In genomic region chr1:24697460-24698009, GRCh38 we compare ENCODE assay signal across 6 cellular contexts. TPM values are rescaled to one million over a fixed set of nuclear protein-coding genes. Genes with fewer than 3 reads are reported as not detected.
A peak's percentile ranks its signal among the peaks of the same experiment; 100 is the strongest.
DNase-seq lines count a peak whose midpoint lies in the region; ATAC-seq and TF ChIP-seq lines count a peak whose summit lies in the region.
"Not testable (repeated sequence)": the region's sequence is repeated elsewhere in the genome, so short reads cannot be mapped to it uniquely, and the experiment has no call there.

No MANE protein-coding gene starts in this region.

- not testable (repeated sequence) for H3K36me3 Mint-ChIP-seq in H9 (ENCODE audit: insufficient read depth in 1 of 3, low read depth in 3 of 3); WTC11; immature natural killer cell; nephron progenitor cell (ENCODE audit: low read depth)

- not testable (repeated sequence) for H3K9me3 Mint-ChIP-seq in H9, WTC11, immature natural killer cell, nephron progenitor cell

- not testable (repeated sequence) for H3T11ph ChIP-seq in H9 (ENCODE audit: low read length)

- H3K36me3 ChIP-seq in BLaER1; Loucy (ENCODE audit: insufficient read depth, low read length): not testable (repeated sequence)

- peak overlapping the region; percentile 43 for H3K4me3 ChIP-seq in BLaER1
- not testable (repeated sequence) for H3K4me3 ChIP-seq in Loucy (ENCODE audit: low read length, poor library complexity, severe bottlenecking)

- CTCF ChIA-PET in WTC11 (lab: Charles Lee), result interaction anchor here (0.6 to 5.0 kb wide), 6 partner anchors 9 to 522 kb away, joined by 3 to 33 read pairs (median 4); no protein-coding TSS in a partner anchor

- H3K4me3 Mint-ChIP-seq in H9, WTC11, nephron progenitor cell: not testable (repeated sequence)
- peak overlapping the region in 3 of 5 donors; percentile 31 to 60 (median 56) for H3K4me3 Mint-ChIP-seq in immature natural killer cell

- peaks cover 74% of the 10 kb centered on the region for H3K4me1 ChIP-seq in BLaER1
- H3K4me1 ChIP-seq in H9 (ENCODE audit: insufficient read depth, low read length); Loucy (ENCODE audit: insufficient read depth, low read length, poor library complexity, severe bottlenecking): not testable (repeated sequence)

- not testable (repeated sequence) for H4K8ac ChIP-seq in H9 (replicated peaks; ENCODE audit: insufficient read length, low read depth, low read length)

- H3K27ac Mint-ChIP-seq in H9 (peak overlapping the region in 2 of 3 experiments; percentile 40 to 51; a peak in 2 of 7 replicates), immature natural killer cell (peak overlapping the region in 2 of 6 donors; percentile 78 to 79), nephron progenitor cell (peak overlapping the region; percentile 49)
- not testable (repeated sequence) for H3K27ac Mint-ChIP-seq in WTC11

- not testable (repeated sequence) for H2BK5ac ChIP-seq in H9 (ENCODE audit: insufficient read length, low read length)

- H3K14ac ChIP-seq in H9 (ENCODE audit: insufficient read depth, low read length), result not testable (repeated sequence)

- not testable (repeated sequence) for H3K23ac ChIP-seq in H9 (ENCODE audit: insufficient read length, low read depth, low read length)

- H3K4me1 Mint-ChIP-seq in H9 (peaks cover 22 to 25% of the 10 kb centered on the region in 2 experiments), WTC11 (peaks cover 23% of the 10 kb centered on the region), immature natural killer cell (peaks cover 38 to 44% of the 10 kb centered on the region in 2 donors), nephron progenitor cell (peaks cover 16% of the 10 kb centered on the region)

- not testable (repeated sequence) for H3K18ac ChIP-seq in H9 (ENCODE audit: insufficient read length, low read depth, low read length)

- H3K27me3 Mint-ChIP-seq in H9 (ENCODE audit: low read depth); WTC11 (ENCODE audit: low read depth); immature natural killer cell (ENCODE audit: low read depth in 3 of 3): not testable (repeated sequence)
- H3K27me3 Mint-ChIP-seq in nephron progenitor cell (ENCODE audit: low read depth, poor library complexity), result peaks cover 15% of the 10 kb centered on the region

- H4K91ac ChIP-seq in H9 (ENCODE audit: insufficient read length, low read depth, low read length), result not testable (repeated sequence)

- H4K20me1 ChIP-seq in BLaER1, result peaks cover 15% of the 10 kb centered on the region
- H4K20me1 ChIP-seq in H9 (ENCODE audit: control insufficient read depth, insufficient read depth, insufficient read length); Loucy (ENCODE audit: insufficient read depth, low read length, poor library complexity, severe bottlenecking): not testable (repeated sequence)

- not testable (repeated sequence) for H2BK15ac ChIP-seq in H9 (ENCODE audit: low read depth, low read length)

- H2BK12ac ChIP-seq in H9 (ENCODE audit: insufficient read length, low read depth, low read length), result not testable (repeated sequence)

- H3K4ac ChIP-seq in H9 (ENCODE audit: low read depth, low read length), result not testable (repeated sequence)

- H2AFZ ChIP-seq in H9 (ENCODE audit: low read length), result not testable (repeated sequence)
- H2AFZ ChIP-seq in Loucy (ENCODE audit: low read length), result 0 out of 2 replicates have a peak overlapping the region, but pooled peaks have one; percentile 20

- H3K56ac ChIP-seq in H9 (ENCODE audit: insufficient read length, low read depth, low read length), result not testable (repeated sequence)

- not testable (repeated sequence) for H2BK120ac ChIP-seq in H9 (ENCODE audit: low read depth, low read length, poor library complexity, severe bottlenecking)

- H3K9ac ChIP-seq in BLaER1; H9 (ENCODE audit: extremely low read depth, insufficient read length, low read length); Loucy (ENCODE audit: low read depth, low read length, poor library complexity, severe bottlenecking): not testable (repeated sequence)

- H3F3A ChIP-seq in Loucy (ENCODE audit: low read depth), result not testable (repeated sequence)

- not testable (repeated sequence) for H3K23me2 ChIP-seq in H9 (ENCODE audit: insufficient read length, low read depth, low read length, poor library complexity, severe bottlenecking)

- not testable (repeated sequence) for H3K79me1 ChIP-seq in H9 (ENCODE audit: insufficient read depth, low read depth, low read length, poor library complexity, severe bottlenecking)

- not testable (repeated sequence) for H2AK5ac ChIP-seq in H9 (ENCODE audit: insufficient read length, low read length)

- not testable (repeated sequence) for TF ChIP-seq CTCF in H9 (conservative IDR thresholded peaks at IDR 0.05); Loucy (conservative IDR thresholded peaks at IDR 0.05; ENCODE audit: low read length); WTC11 (IDR thresholded peaks at IDR 0.05); nephron progenitor cell (IDR thresholded peaks at IDR 0.05)

- not testable (repeated sequence) for DNase-seq in H9; WTC11 (ENCODE audit: low spot score); immature natural killer cell; nephron progenitor cell

- not testable (repeated sequence) for H3K27ac ChIP-seq in BLaER1; H9 (ENCODE audit: insufficient read length, low read depth, low read length)

- not testable (repeated sequence) for H2BK20ac ChIP-seq in H9 (ENCODE audit: low read depth, low read length, poor library complexity, severe bottlenecking)

- peak overlapping the region; percentile 88 for H3K4me2 ChIP-seq in BLaER1
- not testable (repeated sequence) for H3K4me2 ChIP-seq in H9 (ENCODE audit: insufficient read depth, insufficient read length, low read length)
- peak overlapping the region; percentile 30 for H3K4me2 ChIP-seq in Loucy (ENCODE audit: low read depth, low read length, poor library complexity, severe bottlenecking)

- POLR2A ChIA-PET in WTC11 (lab: Charles Lee), result not testable (repeated sequence)

- H3K9me2 ChIP-seq in Loucy (replicated peaks; ENCODE audit: low read depth, low read length), result not testable (repeated sequence)

- not testable (repeated sequence) for H3K9me3 ChIP-seq in BLaER1; H9 (ENCODE audit: control insufficient read depth, low read depth, low read length); Loucy (ENCODE audit: insufficient read depth, low read depth, low read length)

- not testable (repeated sequence) for H4K5ac ChIP-seq in H9 (ENCODE audit: insufficient read length, low read depth, low read length)

- H3K79me2 ChIP-seq in H9 (ENCODE audit: insufficient read depth, low read length); Loucy (ENCODE audit: insufficient read depth, low read length): not testable (repeated sequence)

- not testable (repeated sequence) for ATAC-seq in WTC11

- not testable (repeated sequence) for H3K27me3 ChIP-seq in BLaER1; H9 (ENCODE audit: insufficient read depth, low read length); Loucy (ENCODE audit: insufficient read depth, low read length, poor library complexity, severe bottlenecking)

- WGBS in H9 (ENCODE audit: extremely low coverage, insufficient read length, low lambda C conversion rate), result no CpG with 5 or more reads among the region's 7 CpGs

TF ChIP-seq in WTC11, 78 proteins besides CTCF, POLR2A, EP300 and RAD21:
- TF ChIP-seq NFYB (CRISPR knock-in tag; conservative IDR thresholded peaks at IDR 0.05; ENCODE audit: low read depth), result peak; percentile 68

RNA-seq across cellular contexts. Expression of gene CLIC4, which starts 47.7 kb away (rescaled TPM):
- total RNA-seq in H9 (2021) (230 and 240 TPM in 2 replicates), WTC11 (2021) (248 to 262 TPM (median 260 TPM) in 3 replicates)
- polyA plus RNA-seq in immature natural killer cell, result 1 to 10 TPM in 2 of 3 donors, under 1 TPM in 1; 0.81 to 1.6 (median 1.3) TPM

RNA-seq across cellular contexts. Expression of gene SRRM1, which starts 54.4 kb away (rescaled TPM):
- total RNA-seq in H9 (2021) (282 and 290 TPM in 2 replicates), WTC11 (2021) (202 to 228 TPM (median 202 TPM) in 3 replicates)
- polyA plus RNA-seq in immature natural killer cell, result 100 to 1,000 TPM in 2 of 3 donors, 10 to 100 TPM in 1; 41.4 to 266 (median 103) TPM
